Comparison of ENCODE assay signal across 16 cellular contexts in the genomic region with DNA sequence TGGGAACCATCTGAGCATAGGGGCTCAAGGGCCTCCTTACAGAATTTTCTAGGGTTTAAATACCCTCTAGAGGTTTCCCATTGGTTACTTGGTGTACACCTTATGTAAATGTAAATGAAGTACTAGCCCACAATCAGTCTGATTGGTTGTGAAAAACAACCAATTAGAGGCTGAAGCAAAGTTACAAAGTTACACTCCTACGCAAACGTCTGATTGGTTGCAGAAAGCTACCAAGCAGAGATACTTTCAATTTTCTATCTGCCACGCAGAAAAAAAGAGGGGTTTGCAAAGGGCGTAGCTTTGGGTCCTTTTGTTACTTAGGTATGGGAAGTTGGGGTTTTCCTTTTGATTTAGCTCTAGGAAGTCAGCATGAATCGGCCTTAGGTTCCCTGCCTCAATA. TPM values are rescaled to one million over a fixed set of nuclear protein-coding genes. Genes with fewer than 3 reads are reported as not detected.
DNase-seq lines count a peak whose midpoint lies in the region; ATAC-seq and TF ChIP-seq lines count a peak whose summit lies in the region.
"Had no signal": no experiment of that assay in that cellular context is flagged by ENCODE, and none has a peak within 500 bp of the region (broad histone marks: within the 10 kb centered on the region; RNA-seq: fewer than 3 reads in every experiment).

No MANE protein-coding gene starts in this region.

- H3K9ac ChIP-seq in KMS-11 = no peak overlapping the region

- H3K4me1 ChIP-seq in CD8-positive, alpha-beta memory T cell (ENCODE audit: insufficient read depth, low read length) = peaks cover 24% of the 10 kb centered on the region
- H3K4me1 ChIP-seq in KMS-11 (ENCODE audit: low read depth, poor library complexity, severe bottlenecking) (peaks cover 26% of the 10 kb centered on the region), gastrocnemius medialis (peaks cover 24 to 33% of the 10 kb centered on the region in 2 donors)

- peaks cover 0 to 4% (median 0%) of the 10 kb centered on the region in 3 donors for H3K36me3 Mint-ChIP-seq in CD8-positive, alpha-beta memory T cell
- no peaks in the 10 kb centered on the region for H3K36me3 Mint-ChIP-seq in activated naive CD8-positive, alpha-beta T cell treated with anti-CD3 and anti-CD28 coated beads, Interleukin-2, amount 50 U/mL, for 24 hours (ENCODE audit: low read depth)
- peaks cover 0 to 3% (median 0%) of the 10 kb centered on the region in 3 donors for H3K36me3 Mint-ChIP-seq in naive thymus-derived CD8-positive, alpha-beta T cell

- H3K4me2 ChIP-seq in KMS-11 = 0 out of 2 replicates have a peak overlapping the region, but pooled peaks have one; percentile 56

- H4K20me1 ChIP-seq in KMS-11 (ENCODE audit: insufficient read depth) = no peaks in the 10 kb centered on the region

- H3K4me1 Mint-ChIP-seq in CD8-positive, alpha-beta memory T cell = peaks cover 16 to 40% (median 29%) of the 10 kb centered on the region in 3 donors
- H3K4me1 Mint-ChIP-seq in activated naive CD8-positive, alpha-beta T cell treated with anti-CD3 and anti-CD28 coated beads, Interleukin-2, amount 50 U/mL, for 24 hours = peaks cover 28% of the 10 kb centered on the region
- peaks cover 10 to 38% (median 23%) of the 10 kb centered on the region in 4 donors for H3K4me1 Mint-ChIP-seq in naive thymus-derived CD8-positive, alpha-beta T cell

- H3K4me3 Mint-ChIP-seq in CD8-positive, alpha-beta memory T cell = peak overlapping the region in 6 of 7 donors; percentile 18 to 60 (median 34)
- peak overlapping the region; percentile 95 for H3K4me3 Mint-ChIP-seq in activated naive CD8-positive, alpha-beta T cell treated with anti-CD3 and anti-CD28 coated beads, Interleukin-2, amount 50 U/mL, for 24 hours
- peak overlapping the region; percentile 19 to 100 (median 64) for H3K4me3 Mint-ChIP-seq in naive thymus-derived CD8-positive, alpha-beta T cell

- no peak overlapping the region for H2AFZ ChIP-seq in KMS-11 (ENCODE audit: low read depth)

- POLR2A ChIA-PET in CD8-positive, alpha-beta memory T cell (lab: Charles Lee) = interaction anchor here (0.7 to 5.0 kb wide), 4 partner anchors 9 to 1456 kb away, joined by 3 to 74 read pairs (median 10); a partner anchor contains a TSS
- POLR2A ChIA-PET in naive thymus-derived CD8-positive, alpha-beta T cell (lab: Charles Lee) = interaction anchor here (1.0 to 5.0 kb wide), 4 partner anchors 15 to 155 kb away, joined by 4 to 213 read pairs (median 18); a partner anchor contains a TSS

- CTCF ChIA-PET in CD8-positive, alpha-beta memory T cell (lab: Charles Lee) = interaction anchor here (3.8 kb wide), 1 partner anchor 20 kb away, joined by 34 read pairs; a partner anchor contains a TSS

- peak overlapping the region in 2 of 8 donors; percentile 17 to 36 for H3K27ac Mint-ChIP-seq in CD8-positive, alpha-beta memory T cell
- no peak overlapping the region for H3K27ac Mint-ChIP-seq in activated naive CD8-positive, alpha-beta T cell treated with anti-CD3 and anti-CD28 coated beads, Interleukin-2, amount 50 U/mL, for 24 hours
- H3K27ac Mint-ChIP-seq in naive thymus-derived CD8-positive, alpha-beta T cell = peak overlapping the region in 9 of 10 donors; percentile 52 to 95 (median 84)

- H3K9me3 Mint-ChIP-seq in CD8-positive, alpha-beta memory T cell = no peaks in the 10 kb centered on the region
- H3K9me3 Mint-ChIP-seq in activated naive CD8-positive, alpha-beta T cell treated with anti-CD3 and anti-CD28 coated beads, Interleukin-2, amount 50 U/mL, for 24 hours = no peaks in the 10 kb centered on the region
- no peaks in the 10 kb centered on the region for H3K9me3 Mint-ChIP-seq in naive thymus-derived CD8-positive, alpha-beta T cell

- no peak for TF ChIP-seq POLR2A in gastrocnemius medialis (IDR thresholded peaks at IDR 0.05)

- H3K36me3 ChIP-seq in CD8-positive, alpha-beta memory T cell (ENCODE audit: insufficient read depth, low read length) = no peaks in the 10 kb centered on the region
- H3K36me3 ChIP-seq in KMS-11 (ENCODE audit: insufficient read depth) (no peaks in the 10 kb centered on the region), gastrocnemius medialis (no peaks in the 10 kb centered on the region)
- H3K36me3 ChIP-seq: right atrium auricular region, suprapubic skin had no signal

- in situ Hi-C loops in gastrocnemius medialis (cut with MboI; ENCODE audit: low sequenced_read_pairs in 4 of 4) = loop anchor here in 1 of 4 donors (10.0 kb wide), 1 partner anchor 71 kb away; a partner anchor contains a TSS

- peaks cover 0 to 2% of the 10 kb centered on the region in 2 donors for H3K27me3 Mint-ChIP-seq in CD8-positive, alpha-beta memory T cell
- no peaks in the 10 kb centered on the region for H3K27me3 Mint-ChIP-seq in activated naive CD8-positive, alpha-beta T cell treated with anti-CD3 and anti-CD28 coated beads, Interleukin-2, amount 50 U/mL, for 24 hours
- no peaks in the 10 kb centered on the region for H3K27me3 Mint-ChIP-seq in naive thymus-derived CD8-positive, alpha-beta T cell

- no peak for ATAC-seq in activated naive CD8-positive, alpha-beta T cell treated with anti-CD3 and anti-CD28 coated beads, Interleukin-2, amount 50 U/mL, for 24 hours
- peak; percentile 16 to 46 for ATAC-seq in naive thymus-derived CD8-positive, alpha-beta T cell
- ATAC-seq in gastrocnemius medialis (no peak), HG03108 (IDR thresholded peaks at IDR 0.05; ENCODE audit: unreplicated experiment) (no peak)

- no peak overlapping the region for H3K27ac ChIP-seq in CD8-positive, alpha-beta memory T cell (ENCODE audit: low read depth, low read length)
- H3K27ac ChIP-seq in KMS-11 = no peak overlapping the region
- peak overlapping the region in 1 of 4 donors; percentile 91 for H3K27ac ChIP-seq in gastrocnemius medialis
- H3K27ac ChIP-seq: right atrium auricular region, RWPE1, suprapubic skin had no signal

- intact Hi-C loops in gastrocnemius medialis (cut with DNase I; ENCODE audit: low total_unique reads) = loop anchor here (10.0 kb wide), 1 partner anchor 539 kb away; no protein-coding TSS in a partner anchor

- H3K27me3 ChIP-seq in CD8-positive, alpha-beta memory T cell (ENCODE audit: insufficient read depth, low read length, poor library complexity, severe bottlenecking) = no peaks in the 10 kb centered on the region
- H3K27me3 ChIP-seq in KMS-11 (ENCODE audit: insufficient read depth, low read depth) = no peaks in the 10 kb centered on the region
- no peaks in the 10 kb centered on the region for H3K27me3 ChIP-seq in gastrocnemius medialis
- H3K27me3 ChIP-seq: right atrium auricular region, suprapubic skin had no signal

- H3K9me3 ChIP-seq in CD8-positive, alpha-beta memory T cell (ENCODE audit: low read length) = no peaks in the 10 kb centered on the region
- H3K9me3 ChIP-seq in gastrocnemius medialis = no peaks in the 10 kb centered on the region
- H3K9me3 ChIP-seq: right atrium auricular region, suprapubic skin had no signal

- no peaks in the 10 kb centered on the region; the same call in 1 of the 2 replicates for H3K79me2 ChIP-seq in KMS-11 (ENCODE audit: insufficient read depth, low read depth)

- no peak for TF ChIP-seq CTCF in KMS-11 (conservative IDR thresholded peaks at IDR 0.05; ENCODE audit: low read depth, low read length)
- no peak for TF ChIP-seq CTCF in gastrocnemius medialis (IDR thresholded peaks at IDR 0.05 in 4 of 5, conservative IDR thresholded peaks at IDR 0.05 in 1 of 5)

- peak overlapping the region; percentile 3 for H3K4me3 ChIP-seq in CD8-positive, alpha-beta memory T cell (ENCODE audit: low read length)
- no peak overlapping the region for H3K4me3 ChIP-seq in KMS-11 (IDR thresholded peaks at IDR 0.05; ENCODE audit: insufficient read depth, low read depth, low read length)
- H3K4me3 ChIP-seq in gastrocnemius medialis = peak overlapping the region in 1 of 4 donors; percentile 18
- H3K4me3 ChIP-seq: right atrium auricular region, suprapubic skin had no signal

- DNase-seq in CD8-positive, alpha-beta memory T cell = peak in 1 of 5 donors; percentile 59
- no peak for DNase-seq in activated naive CD8-positive, alpha-beta T cell treated with anti-CD3 and anti-CD28 coated beads, Interleukin-2, amount 50 U/mL, for 24 hours
- DNase-seq in naive thymus-derived CD8-positive, alpha-beta T cell = peak in 4 of 10 donors; percentile 5 to 63 (median 44)
- DNase-seq in gastrocnemius medialis (no peak), globus pallidus (ENCODE audit: low spot score) (no peak), NCI-H1105 treated with DMSO at 0.1 percent for 48 hours (lab: John Stamatoyannopoulos, UW) (no peak)
- DNase-seq: activated CD8-positive, alpha-beta memory T cell treated with anti-CD3 and anti-CD28 coated beads, Interleukin-2, amount 50 U/mL, for 48 hours; Calu3; NCI-H1417; NCI-H510A treated with DMSO at 0.1 percent for 48 hours; T-helper 9 cell had no signal

RNA-seq across cellular contexts. Expression of a gene that starts 1.8 kb away (rescaled TPM):
- 10 to 100 TPM; 18.6 to 21.4 TPM for total RNA-seq in CD8-positive, alpha-beta memory T cell
- polyA plus RNA-seq in CD8-positive, alpha-beta memory T cell = 33.6 TPM
- total RNA-seq in naive thymus-derived CD8-positive, alpha-beta T cell = 10 to 100 TPM; 22.0 to 30.5 TPM
- polyA plus RNA-seq in naive thymus-derived CD8-positive, alpha-beta T cell = 10 to 100 TPM; 40.1 to 53.8 (median 43.5) TPM
- 10 to 100 TPM in 3 of 4 donors, 1 to 10 TPM in 1; 9.3 to 47.0 (median 21.4) TPM for total RNA-seq in gastrocnemius medialis

RNA-seq across cellular contexts. Expression of a gene that starts 20.0 kb away (rescaled TPM):
- total RNA-seq in CD8-positive, alpha-beta memory T cell = 1 to 10 TPM; 7.8 to 8.6 TPM
- 5.2 TPM for polyA plus RNA-seq in CD8-positive, alpha-beta memory T cell
- total RNA-seq in naive thymus-derived CD8-positive, alpha-beta T cell = 10 to 100 TPM; 14.3 to 15.8 TPM
- 10 to 100 TPM in 1 of 3 donors, 1 to 10 TPM in 2; 9.6 to 11.6 (median 9.7) TPM for polyA plus RNA-seq in naive thymus-derived CD8-positive, alpha-beta T cell
- 1 to 10 TPM in 3 of 4 donors, under 1 TPM in 1; 0.93 to 6.6 (median 3.2) TPM for total RNA-seq in gastrocnemius medialis

RNA-seq across cellular contexts. Expression of a gene that starts 20.4 kb away (rescaled TPM):
- total RNA-seq in CD8-positive, alpha-beta memory T cell = 10 to 100 TPM; 37.5 to 42.6 TPM
- 27.9 TPM for polyA plus RNA-seq in CD8-positive, alpha-beta memory T cell
- total RNA-seq in naive thymus-derived CD8-positive, alpha-beta T cell = 100 to 1,000 TPM; 117 to 118 TPM
- 10 to 100 TPM; 19.1 to 28.5 (median 21.3) TPM for polyA plus RNA-seq in naive thymus-derived CD8-positive, alpha-beta T cell
- total RNA-seq in gastrocnemius medialis = 10 to 100 TPM in 2 of 4 donors, 1 to 10 TPM in 2; 6.5 to 26.4 (median 9.1) TPM

Comparison
In these comparisons a context has a peak if more than half of its experiments do, and no peak if none do; other contexts are left out.
1. H3K4me3 Mint-ChIP-seq: peak in every context shown above with its lines; median percentile 95 in activated naive CD8-positive, alpha-beta T cell treated with anti-CD3 and anti-CD28 coated beads, Interleukin-2, amount 50 U/mL, for 24 hours; 64 in naive thymus-derived CD8-positive, alpha-beta T cell; 34 in CD8-positive, alpha-beta memory T cell.
2. ATAC-seq: peak in naive thymus-derived CD8-positive, alpha-beta T cell (2 of 2); none in activated naive CD8-positive, alpha-beta T cell treated with anti-CD3 and anti-CD28 coated beads, Interleukin-2, amount 50 U/mL, for 24 hours (single experiment), gastrocnemius medialis (0 of 2) and HG03108 (single experiment).